Comparison of ENCODE assay signal across 9 cellular contexts in the genomic region with DNA sequence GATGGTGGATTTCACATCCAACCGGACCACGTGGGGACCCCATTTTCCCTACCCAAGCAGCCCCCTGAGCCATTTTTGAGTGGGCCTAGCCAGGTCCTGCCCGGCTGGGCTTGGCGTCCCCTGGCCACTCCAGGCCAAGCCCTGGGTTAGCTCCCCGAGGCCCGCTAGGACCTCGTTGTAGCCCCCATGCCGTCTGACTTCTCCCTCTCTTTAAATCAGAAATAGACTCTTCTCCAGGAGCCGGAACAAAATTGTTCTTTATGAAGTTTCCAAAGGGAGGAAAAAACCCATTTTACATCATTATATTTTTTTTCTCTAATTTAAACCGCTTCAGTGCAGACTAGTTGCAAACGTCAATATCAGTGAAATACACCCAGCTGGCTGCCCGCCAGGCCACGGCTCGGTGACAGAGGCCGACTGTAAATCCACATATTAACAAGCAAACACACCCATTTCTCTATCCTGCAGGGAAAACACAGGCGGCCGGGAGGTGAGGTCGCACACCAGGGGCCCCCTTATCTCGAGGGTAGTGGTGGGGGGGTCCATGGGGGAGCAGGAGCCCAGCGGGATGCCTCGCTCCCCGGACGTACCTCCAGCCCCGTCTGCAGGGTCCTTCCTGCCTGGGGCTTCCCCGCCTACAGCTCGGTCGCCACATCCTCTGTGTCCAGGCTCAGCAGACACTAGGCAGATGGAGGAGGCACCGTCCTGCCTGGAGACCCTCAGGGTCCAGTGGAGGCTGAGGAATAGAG.
DNase-seq lines count a peak whose midpoint lies in the region; ATAC-seq, FAIRE-seq and TF ChIP-seq lines count a peak whose summit lies in the region.
"Had no signal": no experiment of that assay in that cellular context is flagged by ENCODE, and none has a peak within 500 bp of the region (broad histone marks: within the 10 kb centered on the region; RNA-seq: fewer than 3 reads in every experiment).

No MANE protein-coding gene starts in this region.

- peak; percentile 24; the same call in 1 of the 2 replicates for ATAC-seq in IMR-90 (ENCODE audit: low read depth)
- ATAC-seq in left cardiac atrium: no peak

- peak overlapping the region; percentile 14 to 77 (median 68) for H3K4me3 Mint-ChIP-seq in CD8-positive, alpha-beta memory T cell

- no peak overlapping the region for H3K4me3 ChIP-seq in CD8-positive, alpha-beta memory T cell (ENCODE audit: low read length)
- H3K4me3 ChIP-seq in IMR-90 (ENCODE audit: insufficient read depth, low read depth, low read length) (no peak overlapping the region), WERI-Rb-1 (ENCODE audit: low read depth, low read length) (peak overlapping the region; percentile 51), mesenchymal stem cell (ENCODE audit: insufficient read depth in 1 of 2, low read depth in 1 of 2, low read length in 2 of 2) (no peak overlapping the region)

- peak overlapping the region; percentile 47 to 88 (median 78) for H3K27ac Mint-ChIP-seq in CD8-positive, alpha-beta memory T cell

- no peak overlapping the region for H2BK20ac ChIP-seq in IMR-90 (ENCODE audit: low read depth, low read length)

- no peak overlapping the region for H3K56ac ChIP-seq in IMR-90 (ENCODE audit: extremely low read depth, insufficient read depth, low read length)

- H2AK5ac ChIP-seq in IMR-90 (ENCODE audit: low read depth, low read length): no peak overlapping the region
- no peak overlapping the region for H2AK5ac ChIP-seq in mesenchymal stem cell (ENCODE audit: low read length, severe bottlenecking)

- no peaks in the 10 kb centered on the region for H3K27me3 ChIP-seq in CD8-positive, alpha-beta memory T cell (ENCODE audit: insufficient read depth, low read length, poor library complexity, severe bottlenecking)
- H3K27me3 ChIP-seq in IMR-90 (ENCODE audit: control insufficient read depth, insufficient read depth, low read length): no peaks in the 10 kb centered on the region; the same call in 1 of the 2 replicates
- no peaks in the 10 kb centered on the region for H3K27me3 ChIP-seq in WERI-Rb-1 (ENCODE audit: insufficient read depth, low read depth, severe bottlenecking)
- peaks cover 10 to 42% of the 10 kb centered on the region in 2 experiments for H3K27me3 ChIP-seq in mesenchymal stem cell (ENCODE audit: control insufficient read depth in 1 of 2, insufficient read depth in 1 of 2, low read length in 2 of 2)

- POLR2A ChIA-PET in CD8-positive, alpha-beta memory T cell (lab: Charles Lee): no interaction called here
- POLR2A ChIA-PET in IMR-90 (lab: Charles Lee; ENCODE audit: unreplicated experiment): no interaction called here

- H2BK15ac ChIP-seq in IMR-90 (ENCODE audit: low read depth, low read length): no peak overlapping the region
- H2BK15ac ChIP-seq in mesenchymal stem cell (ENCODE audit: low read depth, poor library complexity, severe bottlenecking): no peak overlapping the region

- intact Hi-C loops in IMR-90 (cut with micrococcal nuclease): no loop called here
- intact Hi-C loops in left cardiac atrium (cut with DNase I): no loop called here

- H3K9me3 Mint-ChIP-seq in CD8-positive, alpha-beta memory T cell: no peaks in the 10 kb centered on the region

- H3K18ac ChIP-seq in IMR-90 (ENCODE audit: low read depth, low read length): no peak overlapping the region
- no peak overlapping the region for H3K18ac ChIP-seq in mesenchymal stem cell (ENCODE audit: low read depth in 1 of 2, low read length in 2 of 2)

- H3K4ac ChIP-seq in IMR-90 (ENCODE audit: low read depth, low read length) (no peak overlapping the region), mesenchymal stem cell (ENCODE audit: low read depth in 1 of 2, low read length in 2 of 2) (no peak overlapping the region)

- peak overlapping the region; percentile 59 for H3K27ac ChIP-seq in CD8-positive, alpha-beta memory T cell (ENCODE audit: low read depth, low read length)
- H3K27ac ChIP-seq in IMR-90 (ENCODE audit: insufficient read depth, low read length) (no peak overlapping the region), WERI-Rb-1 (peak overlapping the region; percentile 83), mesenchymal stem cell (ENCODE audit: low read length, poor library complexity, severe bottlenecking) (no peak overlapping the region)

- peak overlapping the region; percentile 33 for H2AK9ac ChIP-seq in IMR-90 (replicated peaks; ENCODE audit: low read depth, low read length, poor library complexity)

- no TSS peak for BruUV-seq in IMR-90 (replicated peaks; lab: Mats Ljungman, UMichigan)

- H3K23ac ChIP-seq in IMR-90 (ENCODE audit: low read depth, low read length) (no peak overlapping the region), mesenchymal stem cell (ENCODE audit: low read length in 2 of 2) (no peak overlapping the region)

- no peak overlapping the region for H4K91ac ChIP-seq in IMR-90 (ENCODE audit: insufficient read depth, low read depth, low read length)
- no peak overlapping the region for H4K91ac ChIP-seq in mesenchymal stem cell (ENCODE audit: low read length)

- H3K36me3 Mint-ChIP-seq in CD8-positive, alpha-beta memory T cell: no peaks in the 10 kb centered on the region

- no peak overlapping the region for H2BK120ac ChIP-seq in IMR-90 (ENCODE audit: low read depth, low read length)
- no peak overlapping the region for H2BK120ac ChIP-seq in mesenchymal stem cell (ENCODE audit: low read depth, low read length)

- no peak for TF ChIP-seq POLR2A in IMR-90 (IDR thresholded peaks at IDR 0.05; ENCODE audit: low read depth, low read length)

- H3K9me3 ChIP-seq in CD8-positive, alpha-beta memory T cell (ENCODE audit: low read length): no peaks in the 10 kb centered on the region
- H3K9me3 ChIP-seq in IMR-90 (ENCODE audit: control insufficient read depth, insufficient read depth, low read length) (peaks cover 2% of the 10 kb centered on the region; the same call in 1 of the 2 replicates), WERI-Rb-1 (ENCODE audit: severe bottlenecking) (no peaks in the 10 kb centered on the region), mesenchymal stem cell (ENCODE audit: control insufficient read depth, low read length) (no peaks in the 10 kb centered on the region)

- H3K27me3 Mint-ChIP-seq in CD8-positive, alpha-beta memory T cell: peaks cover 0 to 1% of the 10 kb centered on the region in 2 donors

- TF ChIP-seq RAD21 in IMR-90 (IDR thresholded peaks at IDR 0.05; ENCODE audit: low read length): no peak

- H2AFZ ChIP-seq in IMR-90 (replicated peaks; ENCODE audit: low read length, poor library complexity): no peak overlapping the region
- no peak overlapping the region for H2AFZ ChIP-seq in mesenchymal stem cell (ENCODE audit: low read depth, low read length)

- dilution Hi-C loops in IMR-90 (cut with HindIII; ENCODE audit: low sequenced_read_pairs, unreplicated experiment): no loop called here

- peak; percentile 72 for FAIRE-seq in urothelium cell line (lab: Jason Lieb, UNC)
- FAIRE-seq: endometrium had no signal

- WGBS in IMR-90 (ENCODE audit: extremely low coverage in 2 of 2, insufficient read length in 1 of 2), 2 experiments: 0% methylated on average over 2 of the region's 28 CpGs; no CpG with 5 or more reads in 1 of the 2 experiments
- WGBS in mesenchymal stem cell: 71% methylated on average over 25 of the region's 28 CpGs

- H3K36me3 ChIP-seq in CD8-positive, alpha-beta memory T cell (ENCODE audit: insufficient read depth, low read length): no peaks in the 10 kb centered on the region
- H3K36me3 ChIP-seq in IMR-90 (ENCODE audit: control insufficient read depth, insufficient read depth, low read length) (no peaks in the 10 kb centered on the region), WERI-Rb-1 (peaks cover 29% of the 10 kb centered on the region), mesenchymal stem cell (ENCODE audit: control insufficient read depth in 1 of 2, insufficient read depth in 2 of 2, low read depth in 1 of 2, low read length in 2 of 2) (no peaks in the 10 kb centered on the region)

- H2BK12ac ChIP-seq in mesenchymal stem cell (ENCODE audit: low read length in 2 of 2): no peak overlapping the region

- peaks cover 21% of the 10 kb centered on the region for H3K4me1 ChIP-seq in CD8-positive, alpha-beta memory T cell (ENCODE audit: insufficient read depth, low read length)
- no peaks in the 10 kb centered on the region for H3K4me1 ChIP-seq in IMR-90 (ENCODE audit: control insufficient read depth, insufficient read depth, low read length)
- peaks cover 2% of the 10 kb centered on the region for H3K4me1 ChIP-seq in mesenchymal stem cell (ENCODE audit: control insufficient read depth, insufficient read depth, low read depth, low read length)

- no peak for TF ChIP-seq CTCF in IMR-90 (conservative IDR thresholded peaks at IDR 0.05; ENCODE audit: low read depth, low read length)
- no peak for TF ChIP-seq CTCF in WERI-Rb-1 (IDR thresholded peaks at IDR 0.05; ENCODE audit: low read depth, low read length)

- CTCF ChIA-PET in CD8-positive, alpha-beta memory T cell (lab: Charles Lee): no interaction called here
- CTCF ChIA-PET in IMR-90 (lab: Yijun Ruan, JAX): no interaction called here

- peak in 4 of 5 donors; percentile 23 to 65 (median 30) for DNase-seq in CD8-positive, alpha-beta memory T cell
- DNase-seq in IMR-90 (peak; percentile 14), WERI-Rb-1 (no peak), left cardiac atrium (peak; percentile 72), urothelium cell line (ENCODE audit: low spot score) (no peak), hippocampal formation (lab: John Stamatoyannopoulos, UW) (no peak), AML-193 (lab: John Stamatoyannopoulos, UW) (no peak), mesenchymal stem cell (no peak)

- H3K9me1 ChIP-seq in IMR-90 (ENCODE audit: insufficient read depth, low read length): no peaks in the 10 kb centered on the region

- H3K14ac ChIP-seq in IMR-90 (replicated peaks; ENCODE audit: low read depth, low read length): no peak overlapping the region
- H3K14ac ChIP-seq in mesenchymal stem cell (ENCODE audit: low read length in 2 of 2): no peak overlapping the region

- H2BK5ac ChIP-seq in IMR-90 (ENCODE audit: low read depth, low read length, poor library complexity, severe bottlenecking): no peak overlapping the region
- H2BK5ac ChIP-seq in mesenchymal stem cell (ENCODE audit: low read depth, low read length, poor library complexity, severe bottlenecking): no peak overlapping the region

- no peak overlapping the region for H4K8ac ChIP-seq in IMR-90 (ENCODE audit: low read depth in 2 of 2, low read length in 2 of 2)
- H4K8ac ChIP-seq in mesenchymal stem cell (ENCODE audit: low read length): no peak overlapping the region

- H3K4me1 Mint-ChIP-seq in CD8-positive, alpha-beta memory T cell: peaks cover 18 to 34% (median 19%) of the 10 kb centered on the region in 3 donors

- in situ Hi-C loops in IMR-90 (cut with MboI; ENCODE audit: low sequenced_read_pairs): no loop called here

- H3K79me1 ChIP-seq in IMR-90 (ENCODE audit: low read depth in 1 of 2, low read length in 2 of 2) (no peaks in the 10 kb centered on the region), mesenchymal stem cell (replicated peaks; ENCODE audit: low read length, poor library complexity, severe bottlenecking) (no peaks in the 10 kb centered on the region)

- H3K4me2 ChIP-seq in IMR-90 (ENCODE audit: low read depth, low read length): no peak overlapping the region
- no peak overlapping the region for H3K4me2 ChIP-seq in mesenchymal stem cell (ENCODE audit: low read length, poor library complexity, severe bottlenecking)

- H4K5ac ChIP-seq in IMR-90 (ENCODE audit: low read depth, low read length): no peak overlapping the region

- H3K9ac ChIP-seq in IMR-90 (ENCODE audit: low read depth, low read length): no peak overlapping the region
- H3K9ac ChIP-seq in mesenchymal stem cell (ENCODE audit: low read length): no peak overlapping the region

- no peaks in the 10 kb centered on the region for H4K20me1 ChIP-seq in IMR-90 (ENCODE audit: insufficient read depth, low read length)

Comparison
In these comparisons a context has a peak if more than half of its experiments do, and no peak if none do; other contexts are left out.
1. DNase-seq: peak in CD8-positive, alpha-beta memory T cell (4 of 5), IMR-90 (single experiment) and left cardiac atrium (single experiment); none in WERI-Rb-1 (single experiment), urothelium cell line (single experiment), hippocampal formation (0 of 2), AML-193 (0 of 2) and mesenchymal stem cell (single experiment).
2. H3K27ac ChIP-seq: peak in CD8-positive, alpha-beta memory T cell (single experiment) and WERI-Rb-1 (single experiment); none in IMR-90 (single experiment) and mesenchymal stem cell (single experiment).